In the genomic region with DNA sequence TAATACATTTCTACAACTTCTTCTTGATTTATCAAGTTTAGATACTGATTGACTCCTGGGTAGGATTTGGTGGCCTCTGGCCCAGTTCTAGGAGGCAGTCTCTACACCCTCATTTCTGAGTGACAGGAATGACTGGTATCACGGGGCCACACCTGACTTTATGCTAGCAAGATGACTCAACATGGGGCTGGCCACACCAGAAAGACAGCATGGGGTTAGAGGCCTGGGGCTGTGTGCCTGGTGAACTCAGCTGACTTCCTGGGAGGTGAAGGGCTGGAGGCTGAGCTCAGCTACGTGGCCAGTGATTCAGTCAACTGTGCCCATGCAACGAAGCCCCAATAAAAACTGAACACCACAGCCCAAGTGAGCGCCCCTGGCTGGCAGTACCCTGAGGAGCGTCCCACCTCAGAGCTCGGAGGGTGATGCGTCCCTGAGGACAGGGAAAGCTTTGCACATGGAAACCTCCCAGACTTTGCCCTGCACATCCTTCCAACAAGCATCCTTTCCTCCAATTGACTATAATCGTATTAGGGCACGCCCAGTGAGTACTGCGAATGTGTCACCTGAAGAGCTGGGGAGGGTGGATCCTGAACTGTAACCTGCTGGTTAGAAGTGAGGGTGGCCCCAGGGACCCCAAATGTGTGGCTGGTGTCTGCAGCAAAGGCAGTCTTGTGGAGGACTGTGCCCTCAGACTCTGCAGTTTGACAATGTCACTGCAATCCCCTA, we compare ENCODE assay signal across 8 cellular contexts. TPM values are rescaled to one million over a fixed set of nuclear protein-coding genes. Genes with fewer than 3 reads are reported as not detected.
A peak's percentile ranks its signal among the peaks of the same experiment; 100 is the strongest.
DNase-seq lines count a peak whose midpoint lies in the region; ATAC-seq and TF ChIP-seq lines count a peak whose summit lies in the region.

No MANE protein-coding gene starts in this region.

- POLR2A ChIA-PET in activated CD8-positive, alpha-beta T cell treated with anti-CD3 and anti-CD28 coated beads for 36 hours (lab: Charles Lee), result no interaction called here

- peak; percentile 19 for DNase-seq in NK-92 treated with Interleukin-12 subunit alpha and Interleukin-12 subunit beta, amount 100 ng/mL, for 24 hours (lab: John Stamatoyannopoulos, UW)
- DNase-seq in NK-92 (lab: John Stamatoyannopoulos, UW; ENCODE audit: unreplicated experiment) (no peak), progenitor cell of endocrine pancreas (ENCODE audit: low spot score, unreplicated experiment) (no peak), pons (ENCODE audit: low spot score) (no peak), NCI-H526 treated with DMSO at 0.1 percent for 48 hours (lab: John Stamatoyannopoulos, UW) (no peak), NCI-H2107 treated with DMSO at 0.1 percent for 48 hours (lab: John Stamatoyannopoulos, UW; ENCODE audit: unreplicated experiment) (no peak)
- DNase-seq in activated CD8-positive, alpha-beta T cell treated with anti-CD3 and anti-CD28 coated beads for 36 hours, result peak; percentile 58

- CTCF ChIA-PET in activated CD8-positive, alpha-beta T cell treated with anti-CD3 and anti-CD28 coated beads for 36 hours (lab: Charles Lee), result no interaction called here

- no peaks in the 10 kb centered on the region for H3K36me3 Mint-ChIP-seq in activated CD8-positive, alpha-beta T cell treated with anti-CD3 and anti-CD28 coated beads for 36 hours (ENCODE audit: low read depth)
- peaks cover 28% of the 10 kb centered on the region for H3K36me3 Mint-ChIP-seq in progenitor cell of endocrine pancreas (ENCODE audit: insufficient read depth)

- H3K4me1 Mint-ChIP-seq in activated CD8-positive, alpha-beta T cell treated with anti-CD3 and anti-CD28 coated beads for 36 hours (ENCODE audit: low read depth), result no peaks in the 10 kb centered on the region
- H3K4me1 Mint-ChIP-seq in progenitor cell of endocrine pancreas (ENCODE audit: low read depth), result peaks cover 4% of the 10 kb centered on the region

- H3K27me3 Mint-ChIP-seq in activated CD8-positive, alpha-beta T cell treated with anti-CD3 and anti-CD28 coated beads for 36 hours, result no peaks in the 10 kb centered on the region
- no peaks in the 10 kb centered on the region for H3K27me3 Mint-ChIP-seq in progenitor cell of endocrine pancreas

- intact Hi-C loops in activated CD8-positive, alpha-beta T cell treated with anti-CD3 and anti-CD28 coated beads for 36 hours (cut with micrococcal nuclease), result no loop called here

- TF ChIP-seq CTCF in activated CD8-positive, alpha-beta T cell treated with anti-CD3 and anti-CD28 coated beads for 36 hours (IDR thresholded peaks at IDR 0.05), result no peak
- TF ChIP-seq CTCF in progenitor cell of endocrine pancreas (IDR thresholded peaks at IDR 0.05; ENCODE audit: unreplicated experiment), result no peak

- ATAC-seq in HG02870 (IDR thresholded peaks at IDR 0.05; ENCODE audit: unreplicated experiment), result peak; percentile 96
- ATAC-seq in activated CD8-positive, alpha-beta T cell treated with anti-CD3 and anti-CD28 coated beads for 36 hours, result peak; percentile 91

- no peak overlapping the region for H3K27ac Mint-ChIP-seq in activated CD8-positive, alpha-beta T cell treated with anti-CD3 and anti-CD28 coated beads for 36 hours
- H3K27ac Mint-ChIP-seq in progenitor cell of endocrine pancreas, result peak overlapping the region; percentile 16

- no peak overlapping the region for H3K4me3 Mint-ChIP-seq in activated CD8-positive, alpha-beta T cell treated with anti-CD3 and anti-CD28 coated beads for 36 hours
- H3K4me3 Mint-ChIP-seq in progenitor cell of endocrine pancreas (ENCODE audit: low read depth), result no peak overlapping the region

- H3K9me3 Mint-ChIP-seq in activated CD8-positive, alpha-beta T cell treated with anti-CD3 and anti-CD28 coated beads for 36 hours, result no peaks in the 10 kb centered on the region
- H3K9me3 Mint-ChIP-seq in progenitor cell of endocrine pancreas (ENCODE audit: low read depth), result no peaks in the 10 kb centered on the region

RNA-seq across cellular contexts. Expression of gene NIPA2, which starts 57.2 kb away (rescaled TPM):
- total RNA-seq in activated CD8-positive, alpha-beta T cell treated with anti-CD3 and anti-CD28 coated beads for 36 hours, result 10 to 100 TPM; 59.2 to 61.5 TPM
- total RNA-seq in progenitor cell of endocrine pancreas, result 34.3 and 42.0 TPM in 2 replicates

Comparison
In these comparisons a context has a peak if more than half of its experiments do, and no peak if none do; other contexts are left out.
1. DNase-seq: peak in NK-92 treated with Interleukin-12 subunit alpha and Interleukin-12 subunit beta, amount 100 ng/mL, for 24 hours (single experiment) and activated CD8-positive, alpha-beta T cell treated with anti-CD3 and anti-CD28 coated beads for 36 hours (single experiment); none in NK-92 (single experiment), progenitor cell of endocrine pancreas (single experiment), pons (single experiment), NCI-H526 treated with DMSO at 0.1 percent for 48 hours (single experiment) and NCI-H2107 treated with DMSO at 0.1 percent for 48 hours (single experiment).